Comparison of ENCODE assay signal across 20 cellular contexts in genomic region chr11:21105196-21105917, GRCh38.
DNase-seq lines count a peak whose midpoint lies in the region; ATAC-seq, FAIRE-seq and TF ChIP-seq lines count a peak whose summit lies in the region.
"Had no signal": no experiment of that assay in that cellular context is flagged by ENCODE, and none has a peak within 500 bp of the region (broad histone marks: within the 10 kb centered on the region; RNA-seq: fewer than 3 reads in every experiment).

No MANE protein-coding gene starts in this region.

- no peak for TF ChIP-seq EP300 in H1 (IDR thresholded peaks at IDR 0.05; ENCODE audit: borderline replicate concordance in 1 of 2, low read depth in 2 of 2, low read length in 2 of 2)

- H3K9me3 ChIP-seq in H1 (ENCODE audit: insufficient read depth in 2 of 2, low read depth in 1 of 2, low read length in 1 of 2) (peaks cover 5 to 9% of the 10 kb centered on the region in 2 experiments; a peak in 2 of 4 replicates), iPS DF 6.9 (ENCODE audit: control insufficient read depth, insufficient read depth, low read length) (no peaks in the 10 kb centered on the region)

- H4K91ac ChIP-seq in H1 (replicated peaks; ENCODE audit: insufficient read length, low read length): no peak overlapping the region

- no peak overlapping the region for H2BK120ac ChIP-seq in H1 (replicated peaks; ENCODE audit: low read depth, low read length)

- H2BK15ac ChIP-seq in H1 (ENCODE audit: low read length): no peak overlapping the region

- H2BK12ac ChIP-seq in H1 (ENCODE audit: low read depth, low read length): no peak overlapping the region

- H3K4me3 ChIP-seq in H1 (ENCODE audit: extremely low read depth in 1 of 4, insufficient read depth in 2 of 4, low read depth in 3 of 4, low read length in 4 of 4) (no peak overlapping the region), iPS DF 6.9 (ENCODE audit: low read length) (no peak overlapping the region)
- H3K4me3 ChIP-seq: GM23248, SK-N-MC had no signal

- no peak overlapping the region for H3K4me2 ChIP-seq in H1 (ENCODE audit: insufficient read depth in 1 of 2, low read depth in 2 of 2, low read length in 2 of 2)

- H3K23me2 ChIP-seq in H1 (ENCODE audit: low read depth, low read length): no peaks in the 10 kb centered on the region

- no peaks in the 10 kb centered on the region for H3K79me1 ChIP-seq in H1 (ENCODE audit: low read depth, low read length)

- CTCF ChIA-PET in H1 (lab: Charles Lee; ENCODE audit: partially characterized antibody): interaction anchor here (0.6 to 1.0 kb wide), 2 partner anchors 223 to 1548 kb away, joined by 3 read pairs; no protein-coding TSS in a partner anchor

- no peaks in the 10 kb centered on the region for H4K20me1 ChIP-seq in H1 (replicated peaks in 1 of 2; ENCODE audit: control insufficient read depth in 1 of 2, insufficient read depth in 2 of 2, low read length in 2 of 2)

- H3K79me2 ChIP-seq in H1 (ENCODE audit: control insufficient read depth in 1 of 2, insufficient read depth in 2 of 2, low read length in 2 of 2): no peaks in the 10 kb centered on the region

- H2BK5ac ChIP-seq in H1 (ENCODE audit: low read depth, low read length): no peak overlapping the region

- H4K8ac ChIP-seq in H1 (ENCODE audit: extremely low read depth, insufficient read depth, low read length): no peak overlapping the region

- H3K23ac ChIP-seq in H1 (ENCODE audit: insufficient read length): no peak overlapping the region

- H4K5ac ChIP-seq in H1 (ENCODE audit: insufficient read length, low read depth, low read length): no peak overlapping the region

- no peak overlapping the region for H2BK20ac ChIP-seq in H1 (ENCODE audit: low read length)

- no peak for TF ChIP-seq RAD21 in H1 (IDR thresholded peaks at IDR 0.05 in 1 of 2, conservative IDR thresholded peaks at IDR 0.05 in 1 of 2; ENCODE audit: low read depth in 2 of 2, low read length in 2 of 2)

- no peak overlapping the region for H3K18ac ChIP-seq in H1 (ENCODE audit: extremely low read depth, low read length)

- DNase-seq in DMS153 (lab: John Stamatoyannopoulos, UW) (peak; percentile 16), DMS153 treated with DMSO at 0.1 percent for 48 hours (lab: John Stamatoyannopoulos, UW; ENCODE audit: unreplicated experiment) (no peak), NCI-H146 (lab: John Stamatoyannopoulos, UW) (peak; percentile 90), H1 (ENCODE audit: low read depth in 1 of 2, low spot score in 2 of 2) (no peak), iPS DF 6.9 (ENCODE audit: low read depth, low spot score) (peak; percentile 5), Right ventricle myocardium inferior (ENCODE audit: missing footprints) (no peak)
- DNase-seq: AML-193, GM23248, NCI-H1436 treated with DMSO at 0.1 percent for 48 hours, NCI-H2081, NCI-H226, NCI-H774, OCI-M1, SHP77 had no signal

- H3K14ac ChIP-seq in H1 (ENCODE audit: insufficient read length): no peak overlapping the region

- WGBS in H1 (ENCODE audit: extremely low coverage in 1 of 2, insufficient coverage in 1 of 2, insufficient read length in 1 of 2, insufficient replicate concordance in 2 of 2, low coverage in 1 of 2, low lambda C conversion rate in 2 of 2, missing lambda C conversion rate in 1 of 2), 2 experiments: 90% methylated on average over 5 of the region's 5 CpGs; no CpG with 5 or more reads in 1 of the 2 experiments
- WGBS in iPS DF 6.9 (ENCODE audit: insufficient coverage, insufficient read length): no CpG with 5 or more reads among the region's 5 CpGs

- no peak overlapping the region for H2AK5ac ChIP-seq in H1 (ENCODE audit: low read depth, low read length)

- ATAC-seq in HG03280 (IDR thresholded peaks at IDR 0.05; ENCODE audit: unreplicated experiment): no peak
- no peak for ATAC-seq in Right ventricle myocardium inferior
- ATAC-seq in HG02642 (IDR thresholded peaks at IDR 0.05; ENCODE audit: poor library complexity, unreplicated experiment): no peak

- no peak overlapping the region for H2AFZ ChIP-seq in H1 (ENCODE audit: low read length)
- H2AFZ ChIP-seq: GM23248 had no signal

- no peak for TF ChIP-seq CTCF in H1 (IDR thresholded peaks at IDR 0.05; ENCODE audit: control extremely low read depth in 1 of 3, insufficient read depth in 1 of 3, low read depth in 1 of 3, low read length in 3 of 3)

- no peak overlapping the region for H3K4ac ChIP-seq in H1 (replicated peaks; ENCODE audit: insufficient read length, low read depth, low read length)

- H3K56ac ChIP-seq in H1 (replicated peaks; ENCODE audit: insufficient read length, low read depth, low read length): no peak overlapping the region

- POLR2A ChIA-PET in H1 (lab: Charles Lee; ENCODE audit: partially characterized antibody): interaction anchor here (0.7 kb wide), 1 partner anchor 45 kb away, joined by 3 read pairs; no protein-coding TSS in a partner anchor

- intact Hi-C loops in Right ventricle myocardium inferior (cut with DNase I): no loop called here

- no peak for FAIRE-seq in H1 (lab: Jason Lieb, UNC)
- FAIRE-seq: GM12891, GM19239 had no signal

- H3K36me3 ChIP-seq in H1 (ENCODE audit: control insufficient read depth in 2 of 4, insufficient read depth in 4 of 4, low read length in 3 of 4) (no peaks in the 10 kb centered on the region), iPS DF 6.9 (ENCODE audit: control insufficient read depth, insufficient read depth, low read length) (no peaks in the 10 kb centered on the region)

- no peak for TF ChIP-seq POLR2A in H1 (IDR thresholded peaks at IDR 0.05; ENCODE audit: control extremely low read depth in 1 of 2, low read depth in 2 of 2, low read length in 2 of 2)

- no peak overlapping the region for H3K9ac ChIP-seq in H1 (replicated peaks in 1 of 4; ENCODE audit: extremely low read depth in 1 of 4, low read depth in 3 of 4, low read length in 3 of 4)
- H3K9ac ChIP-seq: GM23248 had no signal

- H3K27me3 ChIP-seq in H1 (replicated peaks in 1 of 4; ENCODE audit: control insufficient read depth in 3 of 4, extremely low read depth in 1 of 4, insufficient read depth in 3 of 4, low read length in 3 of 4): peaks cover 0 to 1% (median 0%) of the 10 kb centered on the region in 4 experiments; a peak in 1 of 7 replicates
- no peaks in the 10 kb centered on the region for H3K27me3 ChIP-seq in iPS DF 6.9 (ENCODE audit: control insufficient read depth, insufficient read depth, low read length)

- no peak overlapping the region for H3K27ac ChIP-seq in H1 (ENCODE audit: low read depth, low read length)
- no peak overlapping the region for H3K27ac ChIP-seq in iPS DF 6.9 (ENCODE audit: low read length)
- H3K27ac ChIP-seq: 22Rv1, GM23248, SK-N-MC had no signal

- H3K4me1 ChIP-seq in H1 (replicated peaks in 1 of 4; ENCODE audit: control insufficient read depth in 3 of 4, insufficient read depth in 4 of 4, low read length in 3 of 4): no peaks in the 10 kb centered on the region
- H3K4me1 ChIP-seq in iPS DF 6.9 (ENCODE audit: control insufficient read depth, insufficient read depth, low read length): no peaks in the 10 kb centered on the region

TF ChIP-seq in H1, 55 proteins besides CTCF, POLR2A, EP300 and RAD21:
- TF ChIP-seq YY1 (IDR thresholded peaks at IDR 0.05; ENCODE audit: low read depth, low read length) (peak; percentile 49; the same call in 1 of the 2 replicates), CBX5 (IDR thresholded peaks at IDR 0.05; ENCODE audit: low read depth, low read length) (no peak), TAF7 (optimal IDR thresholded peaks at IDR 0.05; ENCODE audit: borderline replicate concordance, low read depth, low read length) (no peak), SAP30 (IDR thresholded peaks at IDR 0.05; ENCODE audit: insufficient read depth, insufficient replicate concordance, low read length) (no peak), PHF8 (conservative IDR thresholded peaks at IDR 0.05; ENCODE audit: low read depth, low read length) (no peak), HDAC6 (IDR thresholded peaks at IDR 0.05; ENCODE audit: low read depth, low read length) (no peak), JUN (IDR thresholded peaks at IDR 0.05; ENCODE audit: low read depth, low read length) (no peak)

Comparison
In these comparisons a context has a peak if more than half of its experiments do, and no peak if none do; other contexts are left out.
1. DNase-seq: peak in DMS153 (single experiment), NCI-H146 (single experiment) and iPS DF 6.9 (single experiment); none in DMS153 treated with DMSO at 0.1 percent for 48 hours (single experiment), H1 (0 of 2) and Right ventricle myocardium inferior (single experiment).